1 cellular context compared by ENCODE assay signal in genomic region chr7:121138262-121138933, GRCh38.
TF ChIP-seq lines count a peak whose summit lies in the region.

No MANE protein-coding gene starts in this region.

TF ChIP-seq in H1, 55 proteins besides CTCF, POLR2A, EP300 and RAD21 (continued from another document):
- TF ChIP-seq CHD7 (IDR thresholded peaks at IDR 0.05; ENCODE audit: insufficient replicate concordance, low read length), result no peak
- TF ChIP-seq ATF3 (IDR thresholded peaks at IDR 0.05; ENCODE audit: insufficient read depth, low read depth, low read length), result no peak
- no peak for TF ChIP-seq RXRA (IDR thresholded peaks at IDR 0.05; ENCODE audit: insufficient read depth, low read depth, low read length)
- no peak for TF ChIP-seq SP1 (IDR thresholded peaks at IDR 0.05; ENCODE audit: low read depth, low read length)
- no peak for TF ChIP-seq ATF2 (IDR thresholded peaks at IDR 0.05; ENCODE audit: low read length)
- TF ChIP-seq TCF12 (IDR thresholded peaks at IDR 0.05; ENCODE audit: low read depth, low read length), result no peak
